ENCODE assay signal across 8 cellular contexts in the genomic region with DNA sequence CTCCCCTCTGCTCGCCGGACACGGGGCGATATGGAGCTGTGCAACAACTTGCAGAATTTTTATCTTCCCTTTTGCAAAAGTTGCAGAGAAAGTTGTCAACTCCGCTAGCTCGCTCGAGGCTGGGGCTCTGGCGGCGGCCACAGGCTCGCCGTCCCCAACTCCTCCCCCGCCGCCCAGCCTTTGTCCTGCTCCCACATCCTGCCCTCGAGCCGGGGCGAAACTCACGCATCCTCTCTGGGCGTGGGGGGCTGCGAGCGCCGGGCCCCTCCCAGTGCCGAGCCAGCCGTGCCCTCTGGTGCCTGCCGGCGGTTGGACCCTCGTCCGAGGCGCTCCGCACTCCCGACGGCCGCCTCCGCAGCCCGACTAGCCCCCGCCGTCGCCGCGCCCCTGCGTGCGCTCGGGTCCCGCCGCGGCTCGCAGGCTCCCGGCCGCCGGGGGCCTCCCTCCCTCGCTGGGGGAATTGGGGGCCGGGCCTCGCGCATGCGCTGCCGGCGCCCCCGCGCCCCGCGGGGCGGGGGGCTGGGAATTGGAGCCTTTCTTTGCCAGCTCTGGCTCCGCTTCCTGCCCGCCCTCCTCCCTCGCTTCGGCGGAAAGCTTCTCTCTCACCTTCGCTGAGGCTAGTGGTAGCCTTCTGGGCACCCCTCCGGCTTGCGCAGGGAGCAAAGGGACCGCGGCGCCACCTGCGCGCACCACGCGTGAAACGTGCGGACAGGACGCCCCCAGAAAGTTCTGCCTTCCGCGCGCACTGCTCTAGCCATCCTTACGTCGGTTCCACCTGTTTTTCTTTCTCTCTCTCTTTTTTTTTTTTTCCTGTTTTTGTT. TPM values are rescaled to one million over a fixed set of nuclear protein-coding genes. Genes with fewer than 3 reads are reported as not detected.
DNase-seq lines count a peak whose midpoint lies in the region; ATAC-seq and TF ChIP-seq lines count a peak whose summit lies in the region.

Gene CCNJL (minus strand): TSS at position 426 of the 821 bp plus-strand sequence. CDS start 641 bp downstream, outside the sequence.

- no peaks in the 10 kb centered on the region for H3K27me3 ChIP-seq in neuronal stem cell (ENCODE audit: control insufficient read depth in 3 of 3, insufficient read depth in 3 of 3, low read depth in 1 of 3, low read length in 3 of 3)

- H3K36me3 Mint-ChIP-seq in activated T-helper 17 cell treated with anti-CD3 and anti-CD28 coated beads, Interleukin-2, amount 50 U/mL, for 72 hours (ENCODE audit: low read depth), result peaks cover 6% of the 10 kb centered on the region
- peaks cover 5% of the 10 kb centered on the region for H3K36me3 Mint-ChIP-seq in glutamatergic neuron (ENCODE audit: unreplicated experiment)

- H3K9ac ChIP-seq in ES-I3 (ENCODE audit: low read depth, low read length) (peak within 1 kb of the TSS; percentile 78), neuronal stem cell (ENCODE audit: low read depth, low read length, poor library complexity) (peak within 1 kb of the TSS; percentile 98)

- H3K9me3 ChIP-seq in ES-I3 (ENCODE audit: control insufficient read depth, insufficient read depth, low read length) (no peaks in the 10 kb centered on the region), neuronal stem cell (replicated peaks in 1 of 2; ENCODE audit: control insufficient read depth in 2 of 2, insufficient read depth in 1 of 2, low read depth in 1 of 2, low read length in 2 of 2) (no peaks in the 10 kb centered on the region)

- peak within 1 kb of the TSS; percentile 70 for H3K4me3 Mint-ChIP-seq in activated T-helper 17 cell treated with anti-CD3 and anti-CD28 coated beads, Interleukin-2, amount 50 U/mL, for 72 hours
- peak within 1 kb of the TSS; percentile 97 for H3K4me3 Mint-ChIP-seq in glutamatergic neuron (ENCODE audit: unreplicated experiment)

- H3K18ac ChIP-seq in neuronal stem cell (ENCODE audit: low read length), result peak within 1 kb of the TSS; percentile 100

- no peak for ATAC-seq in activated T-helper 17 cell treated with anti-CD3 and anti-CD28 coated beads, Interleukin-2, amount 50 U/mL, for 72 hours (replicated peaks)
- ATAC-seq in HG02588 (IDR thresholded peaks at IDR 0.05; ENCODE audit: unreplicated experiment), result no peak
- no peak for ATAC-seq in HG03039 (IDR thresholded peaks at IDR 0.05; ENCODE audit: unreplicated experiment)

- H3K4ac ChIP-seq in neuronal stem cell (ENCODE audit: low read length), result no peak within 1 kb of the TSS

- WGBS in neuronal stem cell (ENCODE audit: extremely low coverage in 2 of 2, insufficient read length in 2 of 2, insufficient replicate concordance in 1 of 2), 2 donors, result no CpG with 5 or more reads among the region's 84 CpGs

- peak within 1 kb of the TSS; percentile 76 for H2BK15ac ChIP-seq in neuronal stem cell (ENCODE audit: low read length)

- H3K23ac ChIP-seq in neuronal stem cell (ENCODE audit: low read depth, low read length, poor library complexity), result peak within 1 kb of the TSS; percentile 90

- H3K4me3 ChIP-seq in neuronal stem cell (ENCODE audit: low read length in 2 of 2), result peak within 1 kb of the TSS; percentile 92 to 97

- peak within 1 kb of the TSS; percentile 85 for H3K14ac ChIP-seq in neuronal stem cell (ENCODE audit: low read length)

- H3K27ac Mint-ChIP-seq in activated T-helper 17 cell treated with anti-CD3 and anti-CD28 coated beads, Interleukin-2, amount 50 U/mL, for 72 hours, result no peak within 1 kb of the TSS
- peak within 1 kb of the TSS; percentile 95 for H3K27ac Mint-ChIP-seq in glutamatergic neuron (ENCODE audit: unreplicated experiment)

- H4K91ac ChIP-seq in neuronal stem cell (ENCODE audit: low read depth, low read length, poor library complexity), result no peak within 1 kb of the TSS

- peak within 1 kb of the TSS; percentile 99 for H2AFZ ChIP-seq in neuronal stem cell (ENCODE audit: low read length)

- H3K27me3 Mint-ChIP-seq in activated T-helper 17 cell treated with anti-CD3 and anti-CD28 coated beads, Interleukin-2, amount 50 U/mL, for 72 hours, result peaks cover 74% of the 10 kb centered on the region
- peaks cover 13% of the 10 kb centered on the region for H3K27me3 Mint-ChIP-seq in glutamatergic neuron (ENCODE audit: unreplicated experiment)

- H3K4me2 ChIP-seq in neuronal stem cell (ENCODE audit: insufficient read depth, low read length, poor library complexity, severe bottlenecking), result peak within 1 kb of the TSS; percentile 75

- H4K8ac ChIP-seq in neuronal stem cell (ENCODE audit: low read depth, low read length), result no peak within 1 kb of the TSS

- DNase-seq in H4 (ENCODE audit: low spot score) (peak; percentile 54), NCI-H2029 (lab: John Stamatoyannopoulos, UW) (peak; percentile 73), glutamatergic neuron (peak; percentile 87), neuronal stem cell (ENCODE audit: low spot score) (peak; percentile 89)

- peak within 1 kb of the TSS; percentile 80 for H2BK12ac ChIP-seq in neuronal stem cell (ENCODE audit: low read length)

- H3K4me1 ChIP-seq in ES-I3 (ENCODE audit: insufficient read depth, low read length), result peaks cover 17% of the 10 kb centered on the region
- peaks cover 4 to 10% of the 10 kb centered on the region in 2 donors for H3K4me1 ChIP-seq in neuronal stem cell (ENCODE audit: control insufficient read depth in 2 of 2, insufficient read depth in 1 of 2, low read depth in 1 of 2, low read length in 2 of 2)

- H3K4me1 Mint-ChIP-seq in activated T-helper 17 cell treated with anti-CD3 and anti-CD28 coated beads, Interleukin-2, amount 50 U/mL, for 72 hours, result no peaks in the 10 kb centered on the region
- H3K4me1 Mint-ChIP-seq in glutamatergic neuron (ENCODE audit: low read depth, unreplicated experiment), result peaks cover 35% of the 10 kb centered on the region

- H3K79me1 ChIP-seq in neuronal stem cell (ENCODE audit: low read depth, low read length), result peaks cover 2% of the 10 kb centered on the region

- no peaks in the 10 kb centered on the region for H3K9me3 Mint-ChIP-seq in activated T-helper 17 cell treated with anti-CD3 and anti-CD28 coated beads, Interleukin-2, amount 50 U/mL, for 72 hours
- H3K9me3 Mint-ChIP-seq in glutamatergic neuron (ENCODE audit: unreplicated experiment), result peaks cover 7% of the 10 kb centered on the region

- peak within 1 kb of the TSS; percentile 84 for H2BK5ac ChIP-seq in neuronal stem cell (ENCODE audit: low read length)

- H3K27ac ChIP-seq in neuronal stem cell (replicated peaks; ENCODE audit: low read length), result peak within 1 kb of the TSS; percentile 69

- H3K36me3 ChIP-seq in ES-I3 (ENCODE audit: insufficient read depth, low read length), result no peaks in the 10 kb centered on the region; the same call in none of the 2 replicates
- H3K36me3 ChIP-seq in neuronal stem cell (replicated peaks in 1 of 2; ENCODE audit: control insufficient read depth in 2 of 2, insufficient read depth in 2 of 2, low read length in 2 of 2), result peaks cover 9 to 32% of the 10 kb centered on the region in 2 donors

- no peak within 1 kb of the TSS for H2BK120ac ChIP-seq in neuronal stem cell (ENCODE audit: low read depth, low read length)

- H2AK5ac ChIP-seq in neuronal stem cell (ENCODE audit: low read depth, low read length), result peak within 1 kb of the TSS; percentile 23

- TF ChIP-seq CTCF in glutamatergic neuron (IDR thresholded peaks at IDR 0.05; ENCODE audit: partially characterized antibody, unreplicated experiment), result no peak

RNA-seq across cellular contexts. Expression of gene CCNJL, which starts in this region (rescaled TPM):
- 6.6 and 7.4 TPM in 2 replicates for total RNA-seq in H4 (2014; rRNA removed; shearing (Covaris generic))
- not detected for total RNA-seq in activated T-helper 17 cell treated with anti-CD3 and anti-CD28 coated beads, Interleukin-2, amount 50 U/mL, for 72 hours
- 123 TPM for total RNA-seq in glutamatergic neuron (ENCODE audit: unreplicated experiment)
- 21.2 TPM for polyA plus RNA-seq in neuronal stem cell (2013, experiment 1 of 2)
- polyA plus RNA-seq in neuronal stem cell (2013, experiment 2 of 2), result 20.8 TPM

Comparison
In these comparisons a context has a peak if more than half of its experiments do, and no peak if none do; other contexts are left out.
1. RNA of gene CCNJL (total RNA-seq): 123 TPM in glutamatergic neuron (single experiment); 6.6 to 7.4 TPM in H4 and not detected in activated T-helper 17 cell treated with anti-CD3 and anti-CD28 coated beads, Interleukin-2, amount 50 U/mL, for 72 hours; every median in the first group is over 10 times any median in the second.
2. Peak in every context shown above with its lines, with median percentiles within 50 percentile points of each other: DNase-seq.